In the genomic region with DNA sequence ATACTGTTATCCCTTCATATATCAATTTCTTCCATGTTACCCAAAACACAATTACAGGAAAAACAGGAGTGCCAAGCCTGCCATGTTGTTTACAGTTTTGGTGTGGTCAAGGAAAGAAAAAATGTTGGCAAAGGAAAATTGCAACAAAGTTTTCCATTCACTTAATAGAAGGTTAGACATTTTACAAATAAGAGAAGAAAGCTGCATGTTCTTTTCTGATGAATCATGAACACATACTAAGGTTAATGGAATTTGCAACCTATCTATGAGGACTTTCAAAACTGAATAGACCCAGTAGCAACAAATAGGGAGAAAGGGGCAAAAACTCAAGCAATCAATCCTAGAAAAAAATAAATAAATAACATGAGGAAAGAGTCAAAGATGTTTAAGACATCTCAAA, we compare ENCODE assay signal across 26 cellular contexts.
DNase-seq lines count a peak whose midpoint lies in the region; ATAC-seq and TF ChIP-seq lines count a peak whose summit lies in the region.
"Had no signal": no experiment of that assay in that cellular context is flagged by ENCODE, and none has a peak within 500 bp of the region (broad histone marks: within the 10 kb centered on the region; RNA-seq: fewer than 3 reads in every experiment).

No MANE protein-coding gene starts in this region.

- no peak overlapping the region for H3K4me3 Mint-ChIP-seq in activated T-cell treated with anti-CD3 and anti-CD28 coated beads, Interleukin-2, amount 50 U/mL, for 72 hours
- H3K4me3 Mint-ChIP-seq in endodermal cell, result no peak overlapping the region
- H3K4me3 Mint-ChIP-seq: activated naive CD8-positive, alpha-beta T cell; stimulated activated effector memory CD8-positive, alpha-beta T cell treated with anti-CD3 and anti-CD28 coated beads, Interleukin-12 subunit alpha, Interleukin-12 subunit beta, amount 100 ng/mL, for 72 hours had no signal

- intact Hi-C loops in left ventricle myocardium inferior (cut with micrococcal nuclease), result no loop called here

- H3K27ac ChIP-seq in foreskin keratinocyte, result no peak overlapping the region
- H3K27ac ChIP-seq in left ventricle myocardium inferior (replicated peaks), result no peak overlapping the region
- no peak overlapping the region for H3K27ac ChIP-seq in endodermal cell (ENCODE audit: low read depth, low read length)
- H3K27ac ChIP-seq: cardiac muscle cell, esophagus squamous epithelium, hepatocyte, SK-N-MC, thoracic aorta had no signal

- peaks cover under 1% of the 10 kb centered on the region for H3K36me3 ChIP-seq in left ventricle myocardium inferior
- H3K36me3 ChIP-seq in endodermal cell (ENCODE audit: control insufficient read depth, insufficient read depth, low read length), result no peaks in the 10 kb centered on the region
- H3K36me3 ChIP-seq: cardiac muscle cell, thoracic aorta had no signal

- no peaks in the 10 kb centered on the region for H3K27me3 Mint-ChIP-seq in activated T-cell treated with anti-CD3 and anti-CD28 coated beads, Interleukin-2, amount 50 U/mL, for 72 hours (ENCODE audit: low read depth)
- no peaks in the 10 kb centered on the region for H3K27me3 Mint-ChIP-seq in endodermal cell (ENCODE audit: insufficient read depth)
- H3K27me3 Mint-ChIP-seq: activated naive CD8-positive, alpha-beta T cell had no signal

- no peaks in the 10 kb centered on the region for H3K4me1 Mint-ChIP-seq in activated T-cell treated with anti-CD3 and anti-CD28 coated beads, Interleukin-2, amount 50 U/mL, for 72 hours (ENCODE audit: low read depth)
- peaks cover 4% of the 10 kb centered on the region for H3K4me1 Mint-ChIP-seq in endodermal cell
- H3K4me1 Mint-ChIP-seq: stimulated activated effector memory CD8-positive, alpha-beta T cell treated with anti-CD3 and anti-CD28 coated beads, Interleukin-12 subunit alpha, Interleukin-12 subunit beta, amount 100 ng/mL, for 72 hours had no signal

- peak; percentile 69 for DNase-seq in AG10803 (ENCODE audit: low read depth)
- peak; percentile 49 for DNase-seq in LHCN-M2 (ENCODE audit: low read depth)
- DNase-seq in astrocyte of the spinal cord (ENCODE audit: low read depth, low spot score), result peak; percentile 61
- DNase-seq in foreskin keratinocyte, result peak in 1 of 2 donors; percentile 59
- no peak for DNase-seq in activated T-cell treated with anti-CD3 and anti-CD28 coated beads, Interleukin-2, amount 50 U/mL, for 72 hours
- DNase-seq in left ventricle myocardium inferior, result no peak
- no peak for DNase-seq in endodermal cell
- DNase-seq: activated CD4-positive, alpha-beta T cell treated with anti-CD3 and anti-CD28 coated beads for 1 hour; AML-193; Caco-2; esophagus squamous epithelium; MM.1S; NCI-H2171 treated with DMSO at 0.1 percent for 48 hours; NCI-H748 treated with DMSO at 0.1 percent for 48 hours; occipital lobe; OCI-M1; right cardiac atrium; T1000 had no signal

- ATAC-seq in foreskin keratinocyte (peak; percentile 85), GM18858 (IDR thresholded peaks at IDR 0.05; ENCODE audit: unreplicated experiment) (no peak)
- no peak for ATAC-seq in activated T-cell treated with anti-CD3 and anti-CD28 coated beads, Interleukin-2, amount 50 U/mL, for 72 hours (replicated peaks in 1 of 2)
- ATAC-seq: right cardiac atrium; stimulated activated effector memory CD8-positive, alpha-beta T cell treated with anti-CD3 and anti-CD28 coated beads, Interleukin-12 subunit alpha, Interleukin-12 subunit beta, amount 100 ng/mL, for 72 hours had no signal

- H3K4me1 ChIP-seq in foreskin keratinocyte (peaks cover 21% of the 10 kb centered on the region), left ventricle myocardium inferior (no peaks in the 10 kb centered on the region), endodermal cell (ENCODE audit: control insufficient read depth, insufficient read depth, low read length) (peaks cover 2% of the 10 kb centered on the region)
- H3K4me1 ChIP-seq: Caco-2, esophagus squamous epithelium had no signal

- H3K27ac Mint-ChIP-seq in activated T-cell treated with anti-CD3 and anti-CD28 coated beads, Interleukin-2, amount 50 U/mL, for 72 hours, result no peak overlapping the region
- H3K27ac Mint-ChIP-seq in endodermal cell, result no peak overlapping the region
- H3K27ac Mint-ChIP-seq: activated naive CD8-positive, alpha-beta T cell; stimulated activated effector memory CD8-positive, alpha-beta T cell treated with anti-CD3 and anti-CD28 coated beads, Interleukin-12 subunit alpha, Interleukin-12 subunit beta, amount 100 ng/mL, for 72 hours had no signal

- H3K4me3 ChIP-seq in AG10803 (ENCODE audit: low read length) (no peak overlapping the region), astrocyte of the spinal cord (ENCODE audit: low read depth, low read length) (no peak overlapping the region), left ventricle myocardium inferior (no peak overlapping the region), endodermal cell (ENCODE audit: low read length) (no peak overlapping the region)
- H3K4me3 ChIP-seq: cardiac muscle cell, esophagus squamous epithelium, hepatocyte, lung, SK-N-MC, thoracic aorta had no signal

- no peak for TF ChIP-seq CTCF in AG10803 (conservative IDR thresholded peaks at IDR 0.05; ENCODE audit: low read length)
- TF ChIP-seq CTCF in astrocyte of the spinal cord (IDR thresholded peaks at IDR 0.05; ENCODE audit: low read depth, low read length), result no peak
- no peak for TF ChIP-seq CTCF in foreskin keratinocyte (conservative IDR thresholded peaks at IDR 0.05)
- no peak for TF ChIP-seq CTCF in left ventricle myocardium inferior (IDR thresholded peaks at IDR 0.05; ENCODE audit: borderline replicate concordance)
- no peak for TF ChIP-seq CTCF in endodermal cell (conservative IDR thresholded peaks at IDR 0.05)

- H3K9me3 ChIP-seq in left ventricle myocardium inferior (replicated peaks), result no peaks in the 10 kb centered on the region
- H3K9me3 ChIP-seq in endodermal cell (ENCODE audit: control insufficient read depth, low read length), result no peaks in the 10 kb centered on the region
- H3K9me3 ChIP-seq: Caco-2, esophagus squamous epithelium, thoracic aorta had no signal

- H3K27me3 ChIP-seq in foreskin keratinocyte (no peaks in the 10 kb centered on the region), left ventricle myocardium inferior (ENCODE audit: low read depth) (no peaks in the 10 kb centered on the region), endodermal cell (ENCODE audit: control insufficient read depth, insufficient read depth, low read length, poor library complexity, severe bottlenecking) (no peaks in the 10 kb centered on the region)
- H3K27me3 ChIP-seq: cardiac muscle cell, esophagus squamous epithelium, hepatocyte had no signal

- H3K9ac ChIP-seq in endodermal cell (ENCODE audit: extremely low read depth, low read length, poor library complexity, severe bottlenecking), result no peak overlapping the region

- H3K9me3 Mint-ChIP-seq in activated T-cell treated with anti-CD3 and anti-CD28 coated beads, Interleukin-2, amount 50 U/mL, for 72 hours, result peaks cover 4 to 6% of the 10 kb centered on the region in 2 donors
- no peaks in the 10 kb centered on the region for H3K9me3 Mint-ChIP-seq in endodermal cell

- in situ Hi-C loops in astrocyte of the spinal cord (cut with HindIII; ENCODE audit: low sequenced_read_pairs), result no loop called here

- H3K36me3 Mint-ChIP-seq in activated T-cell treated with anti-CD3 and anti-CD28 coated beads, Interleukin-2, amount 50 U/mL, for 72 hours (ENCODE audit: insufficient read depth in 2 of 2), result peaks cover 8 to 9% of the 10 kb centered on the region in 2 donors
- no peaks in the 10 kb centered on the region for H3K36me3 Mint-ChIP-seq in endodermal cell (ENCODE audit: low read depth)
- H3K36me3 Mint-ChIP-seq: stimulated activated effector memory CD8-positive, alpha-beta T cell treated with anti-CD3 and anti-CD28 coated beads, Interleukin-12 subunit alpha, Interleukin-12 subunit beta, amount 100 ng/mL, for 72 hours had no signal

Comparison
In these comparisons a context has a peak if more than half of its experiments do, and no peak if none do; other contexts are left out.
1. DNase-seq: peak in AG10803 (single experiment), LHCN-M2 (single experiment) and astrocyte of the spinal cord (single experiment); none in activated T-cell treated with anti-CD3 and anti-CD28 coated beads, Interleukin-2, amount 50 U/mL, for 72 hours (0 of 2), left ventricle myocardium inferior (single experiment) and endodermal cell (single experiment).